Comparison of ENCODE assay signal across 8 cellular contexts in genomic region chr3:169764164-169764452, GRCh38. TPM values are rescaled to one million over a fixed set of nuclear protein-coding genes. Genes with fewer than 3 reads are reported as not detected.
DNase-seq lines count a peak whose midpoint lies in the region; ATAC-seq, FAIRE-seq and TF ChIP-seq lines count a peak whose summit lies in the region.

No MANE protein-coding gene starts in this region.

- H3K4me3 Mint-ChIP-seq in T-helper 2 cell treated with Interferon-gamma antibody and Interleukin-4, amounts not matched to agents 5 μg/mL and 100 μg/mL, for 36 hours, result peak overlapping the region; percentile 93
- peak overlapping the region; percentile 79 for H3K4me3 Mint-ChIP-seq in astrocyte (ENCODE audit: unreplicated experiment)
- peak overlapping the region; percentile 93 to 97 (median 94) for H3K4me3 Mint-ChIP-seq in immature natural killer cell
- peak overlapping the region; percentile 87 for H3K4me3 Mint-ChIP-seq in stimulated activated naive CD8-positive, alpha-beta T cell treated with anti-CD3 and anti-CD28 coated beads, Interleukin-15, Interleukin-2, amounts not matched to agents 100 ng/mL and 50 ng/mL, for 24 hours

- peak overlapping the region; percentile 93 for H3K9ac ChIP-seq in astrocyte (ENCODE audit: low read length)

- H3K4me3 ChIP-seq in astrocyte (ENCODE audit: insufficient read depth, low read depth, low read length), result peak overlapping the region; percentile 83

- H3K4me1 ChIP-seq in astrocyte (ENCODE audit: insufficient read depth, low read length), result peaks cover 5% of the 10 kb centered on the region

- no peaks in the 10 kb centered on the region for H3K27me3 Mint-ChIP-seq in T-helper 2 cell treated with Interferon-gamma antibody and Interleukin-4, amounts not matched to agents 5 μg/mL and 100 μg/mL, for 36 hours (ENCODE audit: low read depth)
- peaks cover 7% of the 10 kb centered on the region for H3K27me3 Mint-ChIP-seq in astrocyte (ENCODE audit: low read depth, unreplicated experiment)
- peaks cover 6 to 14% (median 14%) of the 10 kb centered on the region in 3 donors for H3K27me3 Mint-ChIP-seq in immature natural killer cell (ENCODE audit: low read depth in 3 of 3)
- no peaks in the 10 kb centered on the region for H3K27me3 Mint-ChIP-seq in stimulated activated naive CD8-positive, alpha-beta T cell treated with anti-CD3 and anti-CD28 coated beads, Interleukin-15, Interleukin-2, amounts not matched to agents 100 ng/mL and 50 ng/mL, for 24 hours

- no peaks in the 10 kb centered on the region for H3K9me3 Mint-ChIP-seq in T-helper 2 cell treated with Interferon-gamma antibody and Interleukin-4, amounts not matched to agents 5 μg/mL and 100 μg/mL, for 36 hours
- H3K9me3 Mint-ChIP-seq in astrocyte (ENCODE audit: unreplicated experiment) (peaks cover 8% of the 10 kb centered on the region), immature natural killer cell (peaks cover 0 to 2% (median 0%) of the 10 kb centered on the region in 6 donors)
- H3K9me3 Mint-ChIP-seq in stimulated activated naive CD8-positive, alpha-beta T cell treated with anti-CD3 and anti-CD28 coated beads, Interleukin-15, Interleukin-2, amounts not matched to agents 100 ng/mL and 50 ng/mL, for 24 hours, result no peaks in the 10 kb centered on the region

- no peaks in the 10 kb centered on the region for H3K27me3 ChIP-seq in astrocyte (ENCODE audit: insufficient read depth, low read length)

- H2AFZ ChIP-seq in astrocyte (ENCODE audit: low read depth, low read length), result peak overlapping the region; percentile 82

- ATAC-seq in HG02610 (IDR thresholded peaks at IDR 0.05; ENCODE audit: unreplicated experiment), result peak; percentile 29

- no peaks in the 10 kb centered on the region for H3K9me3 ChIP-seq in astrocyte (ENCODE audit: insufficient read depth, low read depth, low read length)

- H3K36me3 Mint-ChIP-seq in T-helper 2 cell treated with Interferon-gamma antibody and Interleukin-4, amounts not matched to agents 5 μg/mL and 100 μg/mL, for 36 hours (ENCODE audit: low read depth), result peaks cover 7% of the 10 kb centered on the region
- H3K36me3 Mint-ChIP-seq in astrocyte (ENCODE audit: low read depth, unreplicated experiment) (peaks cover 11% of the 10 kb centered on the region), immature natural killer cell (no peaks in the 10 kb centered on the region)
- no peaks in the 10 kb centered on the region for H3K36me3 Mint-ChIP-seq in stimulated activated naive CD8-positive, alpha-beta T cell treated with anti-CD3 and anti-CD28 coated beads, Interleukin-15, Interleukin-2, amounts not matched to agents 100 ng/mL and 50 ng/mL, for 24 hours (ENCODE audit: low read depth)

- peak overlapping the region; percentile 92 for H3K4me2 ChIP-seq in astrocyte (ENCODE audit: low read length)

- peak overlapping the region; percentile 80 for H3K27ac ChIP-seq in astrocyte (ENCODE audit: low read depth, low read length)

- DNase-seq in T-helper 2 cell treated with Interferon-gamma antibody and Interleukin-4, amounts not matched to agents 5 μg/mL and 100 μg/mL, for 36 hours (ENCODE audit: low spot score), result no peak
- DNase-seq in T-helper 2 cell (no peak), NCI-H146 treated with DMSO at 0.1 percent for 48 hours (lab: John Stamatoyannopoulos, UW; ENCODE audit: unreplicated experiment) (peak; percentile 35), astrocyte (ENCODE audit: low read depth) (peak; percentile 52), immature natural killer cell (no peak), NCI-H345 treated with DMSO at 0.1 percent for 48 hours (lab: John Stamatoyannopoulos, UW; ENCODE audit: unreplicated experiment) (no peak)

- no peaks in the 10 kb centered on the region for H3K79me2 ChIP-seq in astrocyte (ENCODE audit: insufficient read depth, low read length)

- H3K4me1 Mint-ChIP-seq in T-helper 2 cell treated with Interferon-gamma antibody and Interleukin-4, amounts not matched to agents 5 μg/mL and 100 μg/mL, for 36 hours (ENCODE audit: low read depth), result peaks cover 28% of the 10 kb centered on the region
- H3K4me1 Mint-ChIP-seq in astrocyte (ENCODE audit: low read depth, unreplicated experiment) (no peaks in the 10 kb centered on the region), immature natural killer cell (peaks cover 33 to 39% of the 10 kb centered on the region in 2 donors)
- H3K4me1 Mint-ChIP-seq in stimulated activated naive CD8-positive, alpha-beta T cell treated with anti-CD3 and anti-CD28 coated beads, Interleukin-15, Interleukin-2, amounts not matched to agents 100 ng/mL and 50 ng/mL, for 24 hours (ENCODE audit: low read depth), result peaks cover 35% of the 10 kb centered on the region

- H4K20me1 ChIP-seq in astrocyte (ENCODE audit: insufficient read depth, low read length), result no peaks in the 10 kb centered on the region

- FAIRE-seq in astrocyte (lab: Jason Lieb, UNC), result no peak

- no peaks in the 10 kb centered on the region for H3K36me3 ChIP-seq in astrocyte (ENCODE audit: insufficient read depth, low read length)

- H3K27ac Mint-ChIP-seq in T-helper 2 cell treated with Interferon-gamma antibody and Interleukin-4, amounts not matched to agents 5 μg/mL and 100 μg/mL, for 36 hours, result peak overlapping the region; percentile 96
- H3K27ac Mint-ChIP-seq in astrocyte (ENCODE audit: unreplicated experiment) (peak overlapping the region; percentile 80), immature natural killer cell (peak overlapping the region; percentile 93 to 98 (median 96))
- H3K27ac Mint-ChIP-seq in stimulated activated naive CD8-positive, alpha-beta T cell treated with anti-CD3 and anti-CD28 coated beads, Interleukin-15, Interleukin-2, amounts not matched to agents 100 ng/mL and 50 ng/mL, for 24 hours, result peak overlapping the region; percentile 98

- no peak for TF ChIP-seq CTCF in astrocyte (IDR thresholded peaks at IDR 0.05; ENCODE audit: insufficient read depth, low read depth, low read length)

RNA-seq across cellular contexts. Expression of gene TERC, which starts 0.8 kb away (rescaled TPM):
- 0.86 and 1.2 TPM in 2 replicates for total RNA-seq in astrocyte
- under 1 TPM in 1 of 3 donors, not detected in 2; 0.76 TPM for polyA plus RNA-seq in immature natural killer cell

RNA-seq across cellular contexts. Expression of gene ACTRT3, which starts 5.3 kb away (rescaled TPM):
- 3.3 and 3.7 TPM in 2 replicates for total RNA-seq in astrocyte
- under 1 TPM; 0.42 to 0.67 (median 0.47) TPM for polyA plus RNA-seq in immature natural killer cell

RNA-seq across cellular contexts. Expression of gene MYNN, which starts 9.1 kb away (rescaled TPM):
- total RNA-seq in astrocyte, result 12.6 and 12.9 TPM in 2 replicates
- 10 to 100 TPM; 15.1 to 24.9 (median 17.9) TPM for polyA plus RNA-seq in immature natural killer cell

RNA-seq across cellular contexts. Expression of gene LRRIQ4, which starts 48.6 kb away (rescaled TPM):
- total RNA-seq in astrocyte, result not detected in 2 replicates
- not detected for polyA plus RNA-seq in immature natural killer cell

RNA-seq across cellular contexts. Expression of gene LRRC34, which starts 48.6 kb away (rescaled TPM):
- 1.0 and 1.3 TPM in 2 replicates for total RNA-seq in astrocyte
- polyA plus RNA-seq in immature natural killer cell, result under 1 TPM in 2 of 3 donors, not detected in 1; 0.30 to 0.40 TPM

Comparison
In these comparisons a context has a peak if more than half of its experiments do, and no peak if none do; other contexts are left out.
1. DNase-seq: peak in NCI-H146 treated with DMSO at 0.1 percent for 48 hours (single experiment) and astrocyte (single experiment); none in T-helper 2 cell treated with Interferon-gamma antibody and Interleukin-4, amounts not matched to agents 5 μg/mL and 100 μg/mL, for 36 hours (single experiment), T-helper 2 cell (0 of 5), immature natural killer cell (0 of 3) and NCI-H345 treated with DMSO at 0.1 percent for 48 hours (single experiment).
2. Peak in every context shown above with its lines, with median percentiles within 50 percentile points of each other: H3K27ac Mint-ChIP-seq and H3K4me3 Mint-ChIP-seq.